In genomic region chr15:57509965-57510364, GRCh38 we compare ENCODE assay signal across 12 cellular contexts.
DNase-seq lines count a peak whose midpoint lies in the region; ATAC-seq and TF ChIP-seq lines count a peak whose summit lies in the region.
"Had no signal": no experiment of that assay in that cellular context is flagged by ENCODE, and none has a peak within 500 bp of the region (broad histone marks: within the 10 kb centered on the region; RNA-seq: fewer than 3 reads in every experiment).

No MANE protein-coding gene starts in this region.

- ATAC-seq in lower lobe of right lung (no peak), GM18870 (IDR thresholded peaks at IDR 0.05; ENCODE audit: unreplicated experiment) (no peak)

- CTCF ChIA-PET in mammary epithelial cell (lab: Charles Lee; ENCODE audit: low non-redundant PET), result no interaction called here

- in situ Hi-C loops in mammary epithelial cell (cut with MboI; ENCODE audit: low sequenced_read_pairs in 2 of 2), result no loop called here

- H3K36me3 Mint-ChIP-seq in HFFc6 (ENCODE audit: low read depth), result no peaks in the 10 kb centered on the region
- H3K36me3 Mint-ChIP-seq: activated CD4-positive, alpha-beta memory T cell treated with anti-CD3 and anti-CD28 coated beads for 36 hours; CD4-positive, alpha-beta memory T cell had no signal

- H3K4me1 Mint-ChIP-seq in HFFc6 (ENCODE audit: low read depth), result peaks cover 10% of the 10 kb centered on the region; the same call in 1 of the 2 replicates
- H3K4me1 Mint-ChIP-seq: CD4-positive, alpha-beta memory T cell had no signal

- peaks cover 1% of the 10 kb centered on the region for H3K27me3 Mint-ChIP-seq in HFFc6 (ENCODE audit: insufficient read depth)
- H3K27me3 Mint-ChIP-seq: activated CD4-positive, alpha-beta memory T cell treated with anti-CD3 and anti-CD28 coated beads for 36 hours had no signal

- intact Hi-C loops in mammary epithelial cell (cut with micrococcal nuclease), result no loop called here
- intact Hi-C loops in lower lobe of right lung (cut with DNase I), result no loop called here

- H3K9ac ChIP-seq in mammary epithelial cell (ENCODE audit: insufficient read depth, low read length), result no peak overlapping the region

- H2AFZ ChIP-seq in mammary epithelial cell (ENCODE audit: low read depth, low read length), result peak overlapping the region; percentile 43

- 26% methylated on average over 4 of the region's 4 CpGs for WGBS in mammary epithelial cell (ENCODE audit: low coverage, missing lambda C conversion rate)
- WGBS in suprapubic skin, result 28% methylated on average over 4 of the region's 4 CpGs

- no peaks in the 10 kb centered on the region for H3K79me2 ChIP-seq in mammary epithelial cell (ENCODE audit: insufficient read depth, low read length)

- no peak for TF ChIP-seq POLR2A in suprapubic skin (IDR thresholded peaks at IDR 0.05)

- no peak overlapping the region for H3K4me3 Mint-ChIP-seq in HFFc6
- H3K4me3 Mint-ChIP-seq: activated CD4-positive, alpha-beta memory T cell treated with anti-CD3 and anti-CD28 coated beads for 36 hours; CD4-positive, alpha-beta memory T cell had no signal

- H3K4me3 ChIP-seq in mammary epithelial cell (replicated peaks in 1 of 3; ENCODE audit: insufficient read depth in 1 of 3, low read depth in 2 of 3, low read length in 3 of 3) (no peak overlapping the region), lower lobe of right lung (no peak overlapping the region), suprapubic skin (no peak overlapping the region)
- H3K4me3 ChIP-seq: mucosa of descending colon, thoracic aorta had no signal

- no peaks in the 10 kb centered on the region for H3K9me3 Mint-ChIP-seq in HFFc6
- H3K9me3 Mint-ChIP-seq: activated CD4-positive, alpha-beta memory T cell treated with anti-CD3 and anti-CD28 coated beads for 36 hours; CD4-positive, alpha-beta memory T cell had no signal

- no peak overlapping the region for H3K27ac ChIP-seq in mammary epithelial cell (ENCODE audit: insufficient read depth, low read depth, low read length)
- H3K27ac ChIP-seq in lower lobe of right lung, result peak overlapping the region; percentile 34
- peak overlapping the region; percentile 80 for H3K27ac ChIP-seq in suprapubic skin

- dilution Hi-C loops in mammary epithelial cell (cut with HindIII; ENCODE audit: low sequenced_read_pairs), result no loop called here

- H3K27me3 ChIP-seq in mammary epithelial cell (ENCODE audit: insufficient read depth, low read length) (no peaks in the 10 kb centered on the region), lower lobe of right lung (ENCODE audit: low read depth) (no peaks in the 10 kb centered on the region), suprapubic skin (no peaks in the 10 kb centered on the region)

- TF ChIP-seq CTCF in mammary epithelial cell (conservative IDR thresholded peaks at IDR 0.05 in 1 of 2, IDR thresholded peaks at IDR 0.05 in 1 of 2; ENCODE audit: extremely low read depth in 1 of 2, insufficient read depth in 1 of 2, low read depth in 1 of 2, low read length in 2 of 2), result no peak
- TF ChIP-seq CTCF in lower lobe of right lung (IDR thresholded peaks at IDR 0.05), result no peak
- TF ChIP-seq CTCF in suprapubic skin (IDR thresholded peaks at IDR 0.05), result no peak
- no peak for TF ChIP-seq CTCF in HFFc6 (IDR thresholded peaks at IDR 0.05)
- TF ChIP-seq CTCF in GM10266 (IDR thresholded peaks at IDR 0.05; ENCODE audit: control insufficient read depth, insufficient read depth, low read depth, missing control alignments), result no peak

- no TSS peak for BruUV-seq in mammary epithelial cell (replicated peaks; lab: Mats Ljungman, UMichigan)

- no peaks in the 10 kb centered on the region for H3K36me3 ChIP-seq in mammary epithelial cell (ENCODE audit: insufficient read depth, low read length)
- no peaks in the 10 kb centered on the region for H3K36me3 ChIP-seq in lower lobe of right lung
- no peaks in the 10 kb centered on the region for H3K36me3 ChIP-seq in suprapubic skin
- H3K36me3 ChIP-seq: thoracic aorta had no signal

- no peaks in the 10 kb centered on the region for H4K20me1 ChIP-seq in mammary epithelial cell (ENCODE audit: insufficient read depth, low read length)

- DNase-seq in NCI-H524 treated with DMSO at 0.1 percent for 48 hours (lab: John Stamatoyannopoulos, UW) (peak; percentile 52), mammary epithelial cell (no peak), lower lobe of right lung (no peak), suprapubic skin (ENCODE audit: low spot score in 2 of 2) (no peak), HFFc6 (no peak), GM10266 (ENCODE audit: extremely low spot score) (no peak)
- DNase-seq: activated CD4-positive, alpha-beta memory T cell treated with anti-CD3 and anti-CD28 coated beads for 36 hours; anterior cingulate cortex; CD4-positive, alpha-beta memory T cell; mucosa of descending colon had no signal

- H3K4me2 ChIP-seq in mammary epithelial cell (ENCODE audit: insufficient read depth, low read depth, low read length), result peak overlapping the region; percentile 36

- H3K9me3 ChIP-seq in mammary epithelial cell (replicated peaks; ENCODE audit: insufficient read depth, low read length) (no peaks in the 10 kb centered on the region), lower lobe of right lung (no peaks in the 10 kb centered on the region), suprapubic skin (no peaks in the 10 kb centered on the region)
- H3K9me3 ChIP-seq: mucosa of descending colon, thoracic aorta had no signal

- H3K4me1 ChIP-seq in mammary epithelial cell (ENCODE audit: insufficient read depth, low read length) (peaks cover 16% of the 10 kb centered on the region), lower lobe of right lung (peaks cover 48% of the 10 kb centered on the region), suprapubic skin (peaks cover 61% of the 10 kb centered on the region)

- H3K27ac Mint-ChIP-seq in HFFc6, result no peak overlapping the region
- H3K27ac Mint-ChIP-seq: activated CD4-positive, alpha-beta memory T cell treated with anti-CD3 and anti-CD28 coated beads for 36 hours; CD4-positive, alpha-beta memory T cell had no signal

- TF ChIP-seq EP300 in suprapubic skin (IDR thresholded peaks at IDR 0.05), result no peak
